ENCODE assay signal across 1 cellular context in genomic region chr3:59750391-59750790, GRCh38.
TF ChIP-seq lines count a peak whose summit lies in the region.

No MANE protein-coding gene starts in this region.

TF ChIP-seq in IMR-90, 13 proteins besides CTCF, POLR2A, EP300 and RAD21 (continued from another document):
- TF ChIP-seq ELK1 (IDR thresholded peaks at IDR 0.05; ENCODE audit: borderline replicate concordance, low read depth, low read length) (no peak), SMC3 (IDR thresholded peaks at IDR 0.05; ENCODE audit: low read depth, low read length) (no peak), NFE2L2 (IDR thresholded peaks at IDR 0.05; ENCODE audit: low read depth, low read length) (no peak), MXI1 (IDR thresholded peaks at IDR 0.05; ENCODE audit: borderline replicate concordance, low read depth, low read length) (no peak), USF2 (IDR thresholded peaks at IDR 0.05; ENCODE audit: low read depth, low read length) (no peak)
